In genomic region chr20:34995696-34996095, GRCh38 we compare ENCODE assay signal across 1 cellular context.
TF ChIP-seq lines count a peak whose summit lies in the region.

No MANE protein-coding gene starts in this region.

TF ChIP-seq in HepG2, 621 proteins besides CTCF, POLR2A, EP300 and RAD21:
- TF ChIP-seq NFYB (CRISPR knock-in tag; IDR thresholded peaks at IDR 0.05) (no peak), E2F5 (CRISPR knock-in tag; conservative IDR thresholded peaks at IDR 0.05) (no peak), SRSF1 (optimal IDR thresholded peaks at IDR 0.05; ENCODE audit: low read depth, low read length) (no peak), ZSCAN31 (CRISPR knock-in tag; IDR thresholded peaks at IDR 0.05; ENCODE audit: low read depth) (0 out of 2 replicates have a peak, but pooled peaks have one; percentile 13), POLR2G (IDR thresholded peaks at IDR 0.05; ENCODE audit: low read depth, low read length) (peak; percentile 35; the same call in 1 of the 2 replicates), TCF7L2 (IDR thresholded peaks at IDR 0.05; ENCODE audit: low read depth, low read length) (no peak), ZNF629 (CRISPR knock-in tag; conservative IDR thresholded peaks at IDR 0.05) (peak; percentile 76), ZNF619 (CRISPR knock-in tag; IDR thresholded peaks at IDR 0.05) (0 out of 2 replicates have a peak, but pooled peaks have one; percentile 1), SMAD9 (CRISPR knock-in tag; IDR thresholded peaks at IDR 0.05) (no peak)
